Comparison of ENCODE assay signal across 17 cellular contexts in the genomic region with DNA sequence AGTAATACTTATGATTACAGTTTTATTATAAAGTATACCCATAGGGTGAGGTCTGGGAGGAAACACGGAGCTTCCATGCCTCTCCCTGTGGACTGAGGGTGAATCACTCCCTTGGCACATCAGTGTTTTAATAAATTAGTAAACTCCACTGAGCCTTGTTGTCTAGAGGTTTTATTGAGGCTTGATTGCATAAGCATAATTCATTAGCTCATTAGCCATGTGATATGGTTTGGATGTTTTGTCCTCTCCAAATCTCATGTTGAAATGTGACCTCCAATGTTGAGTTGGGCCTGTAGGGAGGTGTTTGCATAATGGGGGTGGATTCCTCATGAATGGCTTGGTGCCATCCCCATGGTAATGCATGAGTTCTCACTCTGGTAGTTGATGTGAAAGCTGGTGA.
DNase-seq lines count a peak whose midpoint lies in the region; ATAC-seq and TF ChIP-seq lines count a peak whose summit lies in the region.
"Had no signal": no experiment of that assay in that cellular context is flagged by ENCODE, and none has a peak within 500 bp of the region (broad histone marks: within the 10 kb centered on the region; RNA-seq: fewer than 3 reads in every experiment).

No MANE protein-coding gene starts in this region.

- ATAC-seq in HG03378 (IDR thresholded peaks at IDR 0.05; ENCODE audit: unreplicated experiment) (no peak), HG02884 (IDR thresholded peaks at IDR 0.05; ENCODE audit: unreplicated experiment) (no peak)
- ATAC-seq: HCT116 had no signal

- DNase-seq in amniotic epithelial cell (ENCODE audit: low read depth) (peak; percentile 55), epithelial cell of prostate (ENCODE audit: low read depth, low spot score) (no peak), fibroblast of the aortic adventitia (ENCODE audit: low read depth) (peak; percentile 16), erythroblast (lab: John Stamatoyannopoulos, UW) (no peak), H4 (ENCODE audit: low spot score) (no peak)
- DNase-seq: C1 segment of cervical spinal cord; Calu3; CD4-positive, alpha-beta memory T cell; COR-L47; DMS53; DMS79 treated with DMSO at 0.1 percent for 48 hours; GF-D8; GM23248; H9 had no signal

- TF ChIP-seq POLR2A in erythroblast (IDR thresholded peaks at IDR 0.05; ENCODE audit: low read length) = no peak

- H3K27ac ChIP-seq in epithelial cell of prostate = peak overlapping the region; percentile 2
- H3K27ac ChIP-seq: GM23248 had no signal

- no peak for TF ChIP-seq CTCF in fibroblast of the aortic adventitia (IDR thresholded peaks at IDR 0.05; ENCODE audit: insufficient read depth, low read length)

- H3K4me3 ChIP-seq in fibroblast of the aortic adventitia (ENCODE audit: low read depth, low read length) = no peak overlapping the region
- H3K4me3 ChIP-seq: GM23248 had no signal

Comparison
In these comparisons a context has a peak if more than half of its experiments do, and no peak if none do; other contexts are left out.
1. DNase-seq: peak in amniotic epithelial cell (single experiment) and fibroblast of the aortic adventitia (single experiment); none in epithelial cell of prostate (single experiment), erythroblast (0 of 2) and H4 (single experiment).